ENCODE assay signal across 1 cellular context in the genomic region with DNA sequence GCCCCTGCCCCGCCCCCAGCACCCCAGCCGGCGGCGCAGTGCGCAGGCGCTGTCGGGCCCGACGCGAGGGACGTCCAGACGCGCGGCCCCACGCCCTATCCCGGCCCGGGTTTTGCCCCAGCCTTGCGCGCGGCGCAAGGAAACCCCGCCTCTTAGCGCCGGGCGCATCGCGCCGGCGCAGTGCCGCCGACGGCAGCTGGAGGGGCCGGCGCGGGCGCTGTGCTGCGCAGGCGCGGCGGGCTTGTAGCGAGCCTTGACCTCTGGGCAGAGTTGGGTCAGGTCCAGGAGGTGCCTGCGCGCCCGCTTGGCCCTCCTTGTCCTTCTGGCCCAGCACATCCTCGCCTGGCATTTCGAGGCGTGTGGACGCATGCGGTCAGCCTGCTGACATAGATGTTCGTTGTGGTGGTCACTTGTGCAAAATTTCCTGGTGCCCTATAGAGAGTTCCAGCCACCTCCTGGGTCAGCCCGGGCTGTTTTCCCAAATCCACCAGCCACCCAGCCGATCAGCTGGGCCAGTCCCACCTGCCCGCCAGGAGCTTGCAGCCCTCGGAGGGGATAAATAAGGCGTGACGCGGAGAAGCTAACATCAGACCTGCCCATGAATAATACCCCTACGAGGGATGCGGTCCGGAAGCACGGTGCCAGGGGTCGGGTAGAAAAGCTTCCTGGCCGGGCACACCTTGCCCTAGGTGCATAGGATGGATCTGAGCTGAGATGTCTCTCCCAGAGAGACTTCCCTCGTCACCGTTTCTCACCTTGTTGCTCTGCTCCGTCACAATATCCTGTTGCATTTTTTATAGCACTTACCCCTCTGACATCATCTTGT.
TF ChIP-seq lines count a peak whose summit lies in the region.

No MANE protein-coding gene starts in this region.

TF ChIP-seq in HepG2, 621 proteins besides CTCF, POLR2A, EP300 and RAD21 (continues in another document):
- TF ChIP-seq KMT2B (CRISPR knock-in tag; IDR thresholded peaks at IDR 0.05) = no peak
- TF ChIP-seq, protein P1, sequence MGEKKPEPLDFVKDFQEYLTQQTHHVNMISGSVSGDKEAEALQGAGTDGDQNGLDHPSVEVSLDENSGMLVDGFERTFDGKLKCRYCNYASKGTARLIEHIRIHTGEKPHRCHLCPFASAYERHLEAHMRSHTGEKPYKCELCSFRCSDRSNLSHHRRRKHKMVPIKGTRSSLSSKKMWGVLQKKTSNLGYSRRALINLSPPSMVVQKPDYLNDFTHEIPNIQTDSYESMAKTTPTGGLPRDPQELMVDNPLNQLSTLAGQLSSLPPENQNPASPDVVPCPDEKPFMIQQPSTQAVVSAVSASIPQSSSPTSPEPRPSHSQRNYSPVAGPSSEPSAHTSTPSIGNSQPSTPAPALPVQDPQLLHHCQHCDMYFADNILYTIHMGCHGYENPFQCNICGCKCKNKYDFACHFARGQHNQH (CRISPR knock-in tag; IDR thresholded peaks at IDR 0.05) = no peak
- TF ChIP-seq, protein P2, sequence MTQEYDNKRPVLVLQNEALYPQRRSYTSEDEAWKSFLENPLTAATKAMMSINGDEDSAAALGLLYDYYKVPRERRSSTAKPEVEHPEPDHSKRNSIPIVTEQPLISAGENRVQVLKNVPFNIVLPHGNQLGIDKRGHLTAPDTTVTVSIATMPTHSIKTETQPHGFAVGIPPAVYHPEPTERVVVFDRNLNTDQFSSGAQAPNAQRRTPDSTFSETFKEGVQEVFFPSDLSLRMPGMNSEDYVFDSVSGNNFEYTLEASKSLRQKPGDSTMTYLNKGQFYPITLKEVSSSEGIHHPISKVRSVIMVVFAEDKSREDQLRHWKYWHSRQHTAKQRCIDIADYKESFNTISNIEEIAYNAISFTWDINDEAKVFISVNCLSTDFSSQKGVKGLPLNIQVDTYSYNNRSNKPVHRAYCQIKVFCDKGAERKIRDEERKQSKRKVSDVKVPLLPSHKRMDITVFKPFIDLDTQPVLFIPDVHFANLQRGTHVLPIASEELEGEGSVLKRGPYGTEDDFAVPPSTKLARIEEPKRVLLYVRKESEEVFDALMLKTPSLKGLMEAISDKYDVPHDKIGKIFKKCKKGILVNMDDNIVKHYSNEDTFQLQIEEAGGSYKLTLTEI (CRISPR knock-in tag; conservative IDR thresholded peaks at IDR 0.05) = no peak
- TF ChIP-seq ZFP1 (CRISPR knock-in tag; IDR thresholded peaks at IDR 0.05) = no peak
- TF ChIP-seq YY1 (IDR thresholded peaks at IDR 0.05; ENCODE audit: insufficient read depth, insufficient replicate concordance, low read depth, low read length) = peak; percentile 22
- no peak for TF ChIP-seq NR2F1 (CRISPR knock-in tag; IDR thresholded peaks at IDR 0.05)
- no peak for TF ChIP-seq NR1H2 (CRISPR knock-in tag; IDR thresholded peaks at IDR 0.05; ENCODE audit: borderline replicate concordance, low read depth)
- no peak for TF ChIP-seq ZNF605 (CRISPR knock-in tag; IDR thresholded peaks at IDR 0.05)
- TF ChIP-seq ZNF234 (CRISPR knock-in tag; conservative IDR thresholded peaks at IDR 0.05) = no peak
- 0 out of 2 replicates have a peak, but pooled peaks have one; percentile 13 for TF ChIP-seq ZZZ3 (CRISPR knock-in tag; IDR thresholded peaks at IDR 0.05; ENCODE audit: borderline replicate concordance)
- TF ChIP-seq NFE2L2 (IDR thresholded peaks at IDR 0.05; ENCODE audit: low read length) = no peak
- TF ChIP-seq, protein P3, sequence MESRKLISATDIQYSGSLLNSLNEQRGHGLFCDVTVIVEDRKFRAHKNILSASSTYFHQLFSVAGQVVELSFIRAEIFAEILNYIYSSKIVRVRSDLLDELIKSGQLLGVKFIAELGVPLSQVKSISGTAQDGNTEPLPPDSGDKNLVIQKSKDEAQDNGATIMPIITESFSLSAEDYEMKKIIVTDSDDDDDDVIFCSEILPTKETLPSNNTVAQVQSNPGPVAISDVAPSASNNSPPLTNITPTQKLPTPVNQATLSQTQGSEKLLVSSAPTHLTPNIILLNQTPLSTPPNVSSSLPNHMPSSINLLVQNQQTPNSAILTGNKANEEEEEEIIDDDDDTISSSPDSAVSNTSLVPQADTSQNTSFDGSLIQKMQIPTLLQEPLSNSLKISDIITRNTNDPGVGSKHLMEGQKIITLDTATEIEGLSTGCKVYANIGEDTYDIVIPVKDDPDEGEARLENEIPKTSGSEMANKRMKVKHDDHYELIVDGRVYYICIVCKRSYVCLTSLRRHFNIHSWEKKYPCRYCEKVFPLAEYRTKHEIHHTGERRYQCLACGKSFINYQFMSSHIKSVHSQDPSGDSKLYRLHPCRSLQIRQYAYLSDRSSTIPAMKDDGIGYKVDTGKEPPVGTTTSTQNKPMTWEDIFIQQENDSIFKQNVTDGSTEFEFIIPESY (CRISPR knock-in tag; IDR thresholded peaks at IDR 0.05) = no peak
- TF ChIP-seq, protein P4, sequence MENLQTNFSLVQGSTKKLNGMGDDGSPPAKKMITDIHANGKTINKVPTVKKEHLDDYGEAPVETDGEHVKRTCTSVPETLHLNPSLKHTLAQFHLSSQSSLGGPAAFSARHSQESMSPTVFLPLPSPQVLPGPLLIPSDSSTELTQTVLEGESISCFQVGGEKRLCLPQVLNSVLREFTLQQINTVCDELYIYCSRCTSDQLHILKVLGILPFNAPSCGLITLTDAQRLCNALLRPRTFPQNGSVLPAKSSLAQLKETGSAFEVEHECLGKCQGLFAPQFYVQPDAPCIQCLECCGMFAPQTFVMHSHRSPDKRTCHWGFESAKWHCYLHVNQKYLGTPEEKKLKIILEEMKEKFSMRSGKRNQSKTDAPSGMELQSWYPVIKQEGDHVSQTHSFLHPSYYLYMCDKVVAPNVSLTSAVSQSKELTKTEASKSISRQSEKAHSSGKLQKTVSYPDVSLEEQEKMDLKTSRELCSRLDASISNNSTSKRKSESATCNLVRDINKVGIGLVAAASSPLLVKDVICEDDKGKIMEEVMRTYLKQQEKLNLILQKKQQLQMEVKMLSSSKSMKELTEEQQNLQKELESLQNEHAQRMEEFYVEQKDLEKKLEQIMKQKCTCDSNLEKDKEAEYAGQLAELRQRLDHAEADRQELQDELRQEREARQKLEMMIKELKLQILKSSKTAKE (CRISPR knock-in tag; IDR thresholded peaks at IDR 0.05; ENCODE audit: borderline replicate concordance) = no peak
- TF ChIP-seq, protein P5, sequence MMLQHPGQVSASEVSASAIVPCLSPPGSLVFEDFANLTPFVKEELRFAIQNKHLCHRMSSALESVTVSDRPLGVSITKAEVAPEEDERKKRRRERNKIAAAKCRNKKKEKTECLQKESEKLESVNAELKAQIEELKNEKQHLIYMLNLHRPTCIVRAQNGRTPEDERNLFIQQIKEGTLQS (CRISPR knock-in tag; IDR thresholded peaks at IDR 0.05) = no peak
- TF ChIP-seq ZKSCAN8 (CRISPR knock-in tag; IDR thresholded peaks at IDR 0.05; ENCODE audit: borderline replicate concordance) = no peak
- TF ChIP-seq, protein P6, sequence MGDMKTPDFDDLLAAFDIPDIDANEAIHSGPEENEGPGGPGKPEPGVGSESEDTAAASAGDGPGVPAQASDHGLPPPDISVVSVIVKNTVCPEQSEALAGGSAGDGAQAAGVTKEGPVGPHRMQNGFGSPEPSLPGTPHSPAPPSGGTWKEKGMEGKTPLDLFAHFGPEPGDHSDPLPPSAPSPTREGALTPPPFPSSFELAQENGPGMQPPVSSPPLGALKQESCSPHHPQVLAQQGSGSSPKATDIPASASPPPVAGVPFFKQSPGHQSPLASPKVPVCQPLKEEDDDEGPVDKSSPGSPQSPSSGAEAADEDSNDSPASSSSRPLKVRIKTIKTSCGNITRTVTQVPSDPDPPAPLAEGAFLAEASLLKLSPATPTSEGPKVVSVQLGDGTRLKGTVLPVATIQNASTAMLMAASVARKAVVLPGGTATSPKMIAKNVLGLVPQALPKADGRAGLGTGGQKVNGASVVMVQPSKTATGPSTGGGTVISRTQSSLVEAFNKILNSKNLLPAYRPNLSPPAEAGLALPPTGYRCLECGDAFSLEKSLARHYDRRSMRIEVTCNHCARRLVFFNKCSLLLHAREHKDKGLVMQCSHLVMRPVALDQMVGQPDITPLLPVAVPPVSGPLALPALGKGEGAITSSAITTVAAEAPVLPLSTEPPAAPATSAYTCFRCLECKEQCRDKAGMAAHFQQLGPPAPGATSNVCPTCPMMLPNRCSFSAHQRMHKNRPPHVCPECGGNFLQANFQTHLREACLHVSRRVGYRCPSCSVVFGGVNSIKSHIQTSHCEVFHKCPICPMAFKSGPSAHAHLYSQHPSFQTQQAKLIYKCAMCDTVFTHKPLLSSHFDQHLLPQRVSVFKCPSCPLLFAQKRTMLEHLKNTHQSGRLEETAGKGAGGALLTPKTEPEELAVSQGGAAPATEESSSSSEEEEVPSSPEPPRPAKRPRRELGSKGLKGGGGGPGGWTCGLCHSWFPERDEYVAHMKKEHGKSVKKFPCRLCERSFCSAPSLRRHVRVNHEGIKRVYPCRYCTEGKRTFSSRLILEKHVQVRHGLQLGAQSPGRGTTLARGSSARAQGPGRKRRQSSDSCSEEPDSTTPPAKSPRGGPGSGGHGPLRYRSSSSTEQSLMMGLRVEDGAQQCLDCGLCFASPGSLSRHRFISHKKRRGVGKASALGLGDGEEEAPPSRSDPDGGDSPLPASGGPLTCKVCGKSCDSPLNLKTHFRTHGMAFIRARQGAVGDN (CRISPR knock-in tag; IDR thresholded peaks at IDR 0.05) = peak; percentile 39; the same call in 1 of the 2 replicates
- no peak for TF ChIP-seq POGZ (CRISPR knock-in tag; IDR thresholded peaks at IDR 0.05)
- no peak for TF ChIP-seq SP4 (CRISPR knock-in tag; IDR thresholded peaks at IDR 0.05)
- TF ChIP-seq, protein P7, sequence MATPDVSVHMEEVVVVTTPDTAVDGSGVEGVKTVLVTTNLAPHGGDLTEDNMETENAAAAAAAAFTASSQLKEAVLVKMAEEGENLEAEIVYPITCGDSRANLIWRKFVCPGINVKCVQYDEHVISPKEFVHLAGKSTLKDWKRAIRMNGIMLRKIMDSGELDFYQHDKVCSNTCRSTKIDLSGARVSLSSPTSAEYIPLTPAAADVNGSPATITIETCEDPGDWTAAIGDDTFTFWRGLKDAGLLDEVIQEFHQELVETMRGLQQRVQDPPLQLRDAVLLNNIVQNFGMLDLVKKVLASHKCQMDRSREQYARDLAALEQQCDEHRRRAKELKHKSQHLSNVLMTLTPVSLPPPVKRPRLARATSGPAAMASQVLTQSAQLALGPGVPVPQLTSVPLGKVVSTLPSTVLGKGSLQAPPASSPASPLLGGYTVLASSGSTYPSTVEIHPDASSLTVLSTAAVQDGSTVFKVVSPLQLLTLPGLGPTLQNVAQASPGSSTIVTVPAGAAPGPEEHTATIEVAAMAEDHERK (CRISPR knock-in tag; IDR thresholded peaks at IDR 0.05; ENCODE audit: low read depth) = no peak
- TF ChIP-seq ZNF501 (CRISPR knock-in tag; IDR thresholded peaks at IDR 0.05) = no peak
- TF ChIP-seq ASH2L (IDR thresholded peaks at IDR 0.05; ENCODE audit: insufficient read length, low read depth, low read length) = no peak
- TF ChIP-seq, protein P8, sequence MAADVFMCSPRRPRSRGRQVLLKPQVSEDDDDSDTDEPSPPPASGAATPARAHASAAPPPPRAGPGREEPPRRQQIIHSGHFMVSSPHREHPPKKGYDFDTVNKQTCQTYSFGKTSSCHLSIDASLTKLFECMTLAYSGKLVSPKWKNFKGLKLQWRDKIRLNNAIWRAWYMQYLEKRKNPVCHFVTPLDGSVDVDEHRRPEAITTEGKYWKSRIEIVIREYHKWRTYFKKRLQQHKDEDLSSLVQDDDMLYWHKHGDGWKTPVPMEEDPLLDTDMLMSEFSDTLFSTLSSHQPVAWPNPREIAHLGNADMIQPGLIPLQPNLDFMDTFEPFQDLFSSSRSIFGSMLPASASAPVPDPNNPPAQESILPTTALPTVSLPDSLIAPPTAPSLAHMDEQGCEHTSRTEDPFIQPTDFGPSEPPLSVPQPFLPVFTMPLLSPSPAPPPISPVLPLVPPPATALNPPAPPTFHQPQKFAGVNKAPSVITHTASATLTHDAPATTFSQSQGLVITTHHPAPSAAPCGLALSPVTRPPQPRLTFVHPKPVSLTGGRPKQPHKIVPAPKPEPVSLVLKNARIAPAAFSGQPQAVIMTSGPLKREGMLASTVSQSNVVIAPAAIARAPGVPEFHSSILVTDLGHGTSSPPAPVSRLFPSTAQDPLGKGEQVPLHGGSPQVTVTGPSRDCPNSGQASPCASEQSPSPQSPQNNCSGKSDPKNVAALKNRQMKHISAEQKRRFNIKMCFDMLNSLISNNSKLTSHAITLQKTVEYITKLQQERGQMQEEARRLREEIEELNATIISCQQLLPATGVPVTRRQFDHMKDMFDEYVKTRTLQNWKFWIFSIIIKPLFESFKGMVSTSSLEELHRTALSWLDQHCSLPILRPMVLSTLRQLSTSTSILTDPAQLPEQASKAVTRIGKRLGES (CRISPR knock-in tag; IDR thresholded peaks at IDR 0.05; ENCODE audit: borderline replicate concordance) = no peak
- TF ChIP-seq, protein P9, sequence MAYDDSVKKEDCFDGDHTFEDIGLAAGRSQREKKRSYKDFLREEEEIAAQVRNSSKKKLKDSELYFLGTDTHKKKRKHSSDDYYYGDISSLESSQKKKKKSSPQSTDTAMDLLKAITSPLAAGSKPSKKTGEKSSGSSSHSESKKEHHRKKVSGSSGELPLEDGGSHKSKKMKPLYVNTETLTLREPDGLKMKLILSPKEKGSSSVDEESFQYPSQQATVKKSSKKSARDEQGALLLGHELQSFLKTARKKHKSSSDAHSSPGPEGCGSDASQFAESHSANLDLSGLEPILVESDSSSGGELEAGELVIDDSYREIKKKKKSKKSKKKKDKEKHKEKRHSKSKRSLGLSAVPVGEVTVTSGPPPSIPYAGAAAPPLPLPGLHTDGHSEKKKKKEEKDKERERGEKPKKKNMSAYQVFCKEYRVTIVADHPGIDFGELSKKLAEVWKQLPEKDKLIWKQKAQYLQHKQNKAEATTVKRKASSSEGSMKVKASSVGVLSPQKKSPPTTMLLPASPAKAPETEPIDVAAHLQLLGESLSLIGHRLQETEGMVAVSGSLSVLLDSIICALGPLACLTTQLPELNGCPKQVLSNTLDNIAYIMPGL (CRISPR knock-in tag; IDR thresholded peaks at IDR 0.05; ENCODE audit: borderline replicate concordance in 1 of 2, low read depth in 1 of 2) = 0 out of 4 replicates have a peak, but pooled peaks of 1 of the 2 experiments have one; percentile 21
- TF ChIP-seq U2AF2 (IDR thresholded peaks at IDR 0.05; ENCODE audit: low read depth, low read length) = no peak
- no peak for TF ChIP-seq CBX5 (CRISPR knock-in tag; IDR thresholded peaks at IDR 0.05; ENCODE audit: borderline replicate concordance)
- TF ChIP-seq ZBTB42 (CRISPR knock-in tag; IDR thresholded peaks at IDR 0.05) = no peak
- TF ChIP-seq PAX8 (CRISPR knock-in tag; IDR thresholded peaks at IDR 0.05; ENCODE audit: borderline replicate concordance) = 0 out of 2 replicates have a peak, but pooled peaks have one; percentile 42
- no peak for TF ChIP-seq MEIS1 (CRISPR knock-in tag; IDR thresholded peaks at IDR 0.05; ENCODE audit: borderline replicate concordance)
- TF ChIP-seq, protein P10, sequence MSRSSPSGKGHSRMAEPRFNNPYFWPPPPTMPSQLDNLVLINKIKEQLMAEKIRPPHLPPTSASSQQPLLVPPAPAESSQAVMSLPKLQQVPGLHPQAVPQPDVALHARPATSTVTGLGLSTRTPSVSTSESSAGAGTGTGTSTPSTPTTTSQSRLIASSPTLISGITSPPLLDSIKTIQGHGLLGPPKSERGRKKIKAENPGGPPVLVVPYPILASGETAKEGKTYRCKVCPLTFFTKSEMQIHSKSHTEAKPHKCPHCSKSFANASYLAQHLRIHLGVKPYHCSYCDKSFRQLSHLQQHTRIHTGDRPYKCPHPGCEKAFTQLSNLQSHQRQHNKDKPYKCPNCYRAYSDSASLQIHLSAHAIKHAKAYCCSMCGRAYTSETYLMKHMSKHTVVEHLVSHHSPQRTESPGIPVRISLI (CRISPR knock-in tag; IDR thresholded peaks at IDR 0.05; ENCODE audit: borderline replicate concordance) = no peak
- no peak for TF ChIP-seq ZNF670 (CRISPR knock-in tag; IDR thresholded peaks at IDR 0.05; ENCODE audit: borderline replicate concordance)
- TF ChIP-seq KDM6A (CRISPR knock-in tag; IDR thresholded peaks at IDR 0.05; ENCODE audit: low read depth) = no peak
- TF ChIP-seq PTBP1 (IDR thresholded peaks at IDR 0.05; ENCODE audit: low read depth, low read length, poor library complexity, severe bottlenecking) = no peak
- TF ChIP-seq RXRB (CRISPR knock-in tag; IDR thresholded peaks at IDR 0.05; ENCODE audit: borderline replicate concordance) = 0 out of 2 replicates have a peak, but pooled peaks have one; percentile 32
- 0 out of 2 replicates have a peak, but pooled peaks have one; percentile 8 for TF ChIP-seq ZNF678 (CRISPR knock-in tag; IDR thresholded peaks at IDR 0.05)
- no peak for TF ChIP-seq ZEB1 (IDR thresholded peaks at IDR 0.05; ENCODE audit: insufficient replicate concordance, low read depth)
